ENCODE assay signal across 7 cellular contexts in the genomic region with DNA sequence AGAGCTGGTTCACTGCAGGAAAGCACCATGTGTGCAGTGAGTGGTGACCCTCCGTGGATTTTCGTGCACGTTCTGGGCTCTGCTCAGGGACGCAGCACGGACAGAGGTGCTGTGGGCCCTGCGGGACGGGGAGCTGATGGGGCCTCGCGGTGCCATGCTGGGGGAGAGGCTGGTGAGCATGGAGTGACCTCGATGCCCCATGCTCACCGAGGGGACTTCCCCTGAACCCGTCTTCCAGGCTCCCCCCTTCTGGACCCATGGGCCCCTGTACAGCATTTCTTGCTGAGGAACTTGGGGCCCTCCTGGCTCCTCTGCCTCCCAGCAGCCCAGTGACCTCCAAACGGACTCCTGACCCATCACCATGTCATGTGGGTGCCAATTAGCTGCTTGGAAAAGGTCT.
"Had no signal": no experiment of that assay in that cellular context is flagged by ENCODE, and none has a peak within 500 bp of the region (broad histone marks: within the 10 kb centered on the region; RNA-seq: fewer than 3 reads in every experiment).

No MANE protein-coding gene starts in this region.

- H3K4me3 ChIP-seq: GM23248 had no signal

- ATAC-seq: HepG2 had no signal

- H3K4me3 Mint-ChIP-seq: H9, IgD-negative memory B cell had no signal

- H3K9me3 Mint-ChIP-seq: IgD-negative memory B cell had no signal

- H3K27ac Mint-ChIP-seq: H9, IgD-negative memory B cell had no signal

- H3K27ac ChIP-seq: GM23248, HL-60 had no signal

- DNase-seq: GM23248, GOT3, H9, HCEC 1CT had no signal

- H3K9ac ChIP-seq: GM23248 had no signal

- FAIRE-seq: HepG2 had no signal
